In genomic region chr12:32533506-32533905, GRCh38 we compare ENCODE assay signal across 8 cellular contexts.
DNase-seq lines count a peak whose midpoint lies in the region; ATAC-seq, FAIRE-seq and TF ChIP-seq lines count a peak whose summit lies in the region.
"Not testable (repeated sequence)": the region's sequence is repeated elsewhere in the genome, so short reads cannot be mapped to it uniquely, and the experiment has no call there.

No MANE protein-coding gene starts in this region.

- FAIRE-seq in A549 (lab: Jason Lieb, UNC) = not testable (repeated sequence)

- peak overlapping the region; percentile 40 to 54; a peak in 4 of 6 replicates for H3K27ac ChIP-seq in A549
- peak overlapping the region; percentile 84 for H3K27ac ChIP-seq in VCaP
- peak overlapping the region; percentile 3 for H3K27ac ChIP-seq in layer of hippocampus (ENCODE audit: low read depth, low read length)
- peak overlapping the region; percentile 76 to 84 (median 80) for H3K27ac ChIP-seq in transverse colon

- TF ChIP-seq CTCF in A549 (IDR thresholded peaks at IDR 0.05); VCaP (conservative IDR thresholded peaks at IDR 0.05); omental fat pad (IDR thresholded peaks at IDR 0.05); transverse colon (IDR thresholded peaks at IDR 0.05): not testable (repeated sequence)

- H3K4me3 ChIP-seq in A549; MG63; skeletal muscle satellite cell (ENCODE audit: low read length): not testable (repeated sequence)
- H3K4me3 ChIP-seq in endocrine pancreas (ENCODE audit: control insufficient read depth, insufficient read depth, low read length) = peak overlapping the region; percentile 77
- H3K4me3 ChIP-seq in transverse colon = peak overlapping the region in 1 of 4 donors; percentile 46

- in situ Hi-C loops in transverse colon (cut with MboI; ENCODE audit: low pct_ligation_motif_present in 1 of 4, low pct_unique_long_range_greater_than_20kb in 1 of 4, low sequenced_read_pairs in 3 of 4) = not testable (repeated sequence)

- POLR2A ChIA-PET in A549 (lab: Yijun Ruan, JAX) = not testable (repeated sequence)

- not testable (repeated sequence) for TF ChIP-seq RAD21 in A549 (conservative IDR thresholded peaks at IDR 0.05 in 1 of 2, IDR thresholded peaks at IDR 0.05 in 1 of 2)

- H3K27me3 ChIP-seq in MG63; endocrine pancreas (ENCODE audit: control insufficient read depth, insufficient read depth, low read length); layer of hippocampus (ENCODE audit: control insufficient read depth, insufficient read depth, low read length); skeletal muscle satellite cell (ENCODE audit: control insufficient read depth, insufficient read depth, low read length); transverse colon: not testable (repeated sequence)

- H3K36me3 ChIP-seq in MG63; endocrine pancreas (ENCODE audit: control insufficient read depth, insufficient read depth, low read length); skeletal muscle satellite cell (ENCODE audit: insufficient read depth, low read length); transverse colon: not testable (repeated sequence)

- not testable (repeated sequence) for TF ChIP-seq EP300 in A549 (IDR thresholded peaks at IDR 0.05); transverse colon (IDR thresholded peaks at IDR 0.05; ENCODE audit: low read depth)

- WGBS in A549 (ENCODE audit: missing lambda C conversion rate) = 78% methylated on average over 10 of the region's 10 CpGs
- 67 to 73% methylated on average over 1 to 10 of the region's 10 CpGs for WGBS in transverse colon (ENCODE audit: low coverage in 1 of 2), 2 donors

- CTCF ChIA-PET in A549 (lab: Yijun Ruan, JAX) = interaction anchor here (1.5 kb wide), 1 partner anchor 78 kb away, joined by 3 read pairs; no protein-coding TSS in a partner anchor

- not testable (repeated sequence) for H3K9me3 ChIP-seq in A549; MG63; endocrine pancreas (ENCODE audit: control insufficient read depth, low read length); skeletal muscle satellite cell (replicated peaks; ENCODE audit: low read length); transverse colon

- H3K4me2 ChIP-seq in A549 (peak overlapping the region; percentile 94), skeletal muscle satellite cell (ENCODE audit: low read length) (peak overlapping the region; percentile 12)

- H3K4me1 ChIP-seq in A549 (peaks cover 44% of the 10 kb centered on the region), endocrine pancreas (ENCODE audit: control insufficient read depth, insufficient read depth, low read length) (peaks cover 20% of the 10 kb centered on the region), skeletal muscle satellite cell (ENCODE audit: control insufficient read depth, insufficient read depth, low read length) (peaks cover 33% of the 10 kb centered on the region), transverse colon (peaks cover 16 to 64% (median 44%) of the 10 kb centered on the region in 4 donors)

- not testable (repeated sequence) for TF ChIP-seq POLR2A in A549 (IDR thresholded peaks at IDR 0.05; ENCODE audit: low read length); transverse colon (IDR thresholded peaks at IDR 0.05)

- DNase-seq in A549 (ENCODE audit: low read depth in 1 of 2, low spot score in 1 of 2); omental fat pad (ENCODE audit: low spot score); transverse colon: not testable (repeated sequence)
- peak; percentile 73 for DNase-seq in MG63

- intact Hi-C loops in transverse colon (cut with DNase I; ENCODE audit: low total_unique reads) = not testable (repeated sequence)

- not testable (repeated sequence) for ATAC-seq in A549
- peak; percentile 7 for ATAC-seq in omental fat pad (ENCODE audit: low FRiP score)

- not testable (repeated sequence) for H3K9ac ChIP-seq in endocrine pancreas (ENCODE audit: control insufficient read depth, insufficient read depth, low read length)
- peak overlapping the region; percentile 23 for H3K9ac ChIP-seq in skeletal muscle satellite cell (ENCODE audit: low read depth, low read length)

Comparison
In these comparisons a context has a peak if more than half of its experiments do, and no peak if none do; other contexts are left out.
1. H3K27ac ChIP-seq: peak in every context shown above with its lines; median percentile 84 in VCaP; 80 in transverse colon; 47 in A549; 3 in layer of hippocampus.